In the genomic region with DNA sequence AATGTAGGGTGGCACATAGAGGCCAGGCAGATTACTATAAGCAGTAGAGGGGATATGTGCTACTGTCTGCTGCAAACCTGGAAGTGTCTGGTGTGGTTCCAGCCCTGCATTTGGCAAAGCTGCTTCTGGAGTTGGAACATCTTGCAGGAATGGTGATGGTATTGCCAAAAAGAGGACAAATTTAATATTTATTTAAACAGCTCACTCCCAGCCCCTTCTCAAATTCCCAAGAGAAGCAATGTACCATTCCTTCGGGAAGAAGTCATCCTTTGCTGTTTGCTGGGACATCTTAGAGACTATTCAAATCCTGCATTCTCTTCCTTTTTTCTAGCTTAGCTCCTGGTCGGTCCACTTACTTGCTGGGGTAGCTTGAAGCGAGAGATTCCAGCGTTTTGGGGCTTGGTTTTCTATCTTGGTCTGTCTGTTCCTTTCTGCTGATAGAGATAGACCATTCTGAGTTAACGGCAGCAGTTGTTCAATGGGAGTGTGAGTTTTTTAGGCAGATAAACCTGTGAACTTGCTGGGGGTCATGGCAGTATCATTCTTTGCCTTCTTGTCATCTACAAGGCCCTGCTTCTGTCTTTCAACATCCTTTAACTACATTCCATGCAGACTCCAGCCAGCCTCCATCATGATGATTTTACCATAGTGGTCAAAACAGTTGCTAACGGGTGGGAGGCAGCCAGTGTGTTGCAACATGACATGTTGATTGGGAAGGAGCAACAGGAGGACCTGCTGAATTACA, we compare ENCODE assay signal across 1 cellular context.
A peak's percentile ranks its signal among the peaks of the same experiment; 100 is the strongest.
TF ChIP-seq lines count a peak whose summit lies in the region.

No MANE protein-coding gene starts in this region.

TF ChIP-seq in K562, 482 proteins besides CTCF, POLR2A, EP300 and RAD21 (continued from another document):
- TF ChIP-seq, protein P1, sequence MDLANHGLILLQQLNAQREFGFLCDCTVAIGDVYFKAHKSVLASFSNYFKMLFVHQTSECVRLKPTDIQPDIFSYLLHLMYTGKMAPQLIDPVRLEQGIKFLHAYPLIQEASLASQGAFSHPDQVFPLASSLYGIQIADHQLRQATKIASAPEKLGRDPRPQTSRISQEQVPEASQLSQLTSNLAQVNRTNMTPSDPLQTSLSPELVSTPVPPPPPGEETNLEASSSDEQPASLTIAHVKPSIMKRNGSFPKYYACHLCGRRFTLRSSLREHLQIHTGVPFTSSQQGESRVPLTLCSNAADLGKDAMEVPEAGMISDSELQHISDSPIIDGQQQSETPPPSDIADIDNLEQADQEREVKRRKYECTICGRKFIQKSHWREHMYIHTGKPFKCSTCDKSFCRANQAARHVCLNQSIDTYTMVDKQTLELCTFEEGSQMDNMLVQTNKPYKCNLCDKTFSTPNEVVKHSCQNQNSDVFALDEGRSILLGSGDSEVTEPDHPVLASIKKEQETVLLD (IDR thresholded peaks at IDR 0.05), result peak; percentile 74; the same call in 1 of the 2 replicates
- TF ChIP-seq ZNF311 (CRISPR knock-in tag; IDR thresholded peaks at IDR 0.05), result peak; percentile 9; the same call in 1 of the 2 replicates
